ENCODE assay signal across 8 cellular contexts in genomic region chr10:119595134-119595714, GRCh38. TPM values are rescaled to one million over a fixed set of nuclear protein-coding genes. Genes with fewer than 3 reads are reported as not detected.
DNase-seq lines count a peak whose midpoint lies in the region; TF ChIP-seq lines count a peak whose summit lies in the region.

No MANE protein-coding gene starts in this region.

- peak overlapping the region; percentile 87 for H3K27ac ChIP-seq in muscle layer of colon (ENCODE audit: low read depth, low read length)

- H3K4me3 Mint-ChIP-seq in CD14-positive monocyte (peak overlapping the region; percentile 95 to 98), chondrocyte (ENCODE audit: unreplicated experiment) (peak overlapping the region; percentile 71)

- no peaks in the 10 kb centered on the region for H3K27me3 ChIP-seq in muscle layer of colon (ENCODE audit: control insufficient read depth in 1 of 2, insufficient read depth in 2 of 2, low read length in 2 of 2)

- H3K4me3 ChIP-seq in muscle layer of colon (ENCODE audit: low read depth in 1 of 2, low read length in 2 of 2), result peak overlapping the region; percentile 89 to 94

- TF ChIP-seq CTCF in CD14-positive monocyte (IDR thresholded peaks at IDR 0.05), result no peak
- TF ChIP-seq CTCF in chondrocyte (IDR thresholded peaks at IDR 0.05), result no peak

- H3K4me1 Mint-ChIP-seq in CD14-positive monocyte, result peaks cover 49% of the 10 kb centered on the region
- peaks cover 49% of the 10 kb centered on the region for H3K4me1 Mint-ChIP-seq in chondrocyte (ENCODE audit: low read depth)

- H3K27ac Mint-ChIP-seq in CD14-positive monocyte (peak overlapping the region; percentile 7 to 99 (median 97)), chondrocyte (ENCODE audit: unreplicated experiment) (peak overlapping the region; percentile 99)

- H3K9me3 ChIP-seq in muscle layer of colon (ENCODE audit: low read length), result no peaks in the 10 kb centered on the region

- peak overlapping the region; percentile 67 for H3K9ac ChIP-seq in muscle layer of colon (ENCODE audit: low read length)

- peaks cover under 1% of the 10 kb centered on the region for H3K36me3 ChIP-seq in muscle layer of colon (ENCODE audit: insufficient read depth, low read length)

- peaks cover 0 to 3% (median 0%) of the 10 kb centered on the region in 7 donors for H3K9me3 Mint-ChIP-seq in CD14-positive monocyte
- H3K9me3 Mint-ChIP-seq in chondrocyte (ENCODE audit: low read depth), result peaks cover 5% of the 10 kb centered on the region

- no peaks in the 10 kb centered on the region for H3K27me3 Mint-ChIP-seq in CD14-positive monocyte (ENCODE audit: low read depth in 3 of 3)
- H3K27me3 Mint-ChIP-seq in chondrocyte (ENCODE audit: low read depth), result no peaks in the 10 kb centered on the region

- peaks cover 6 to 19% of the 10 kb centered on the region in 2 donors for H3K36me3 Mint-ChIP-seq in CD14-positive monocyte
- H3K36me3 Mint-ChIP-seq in chondrocyte (ENCODE audit: low read depth), result peaks cover 2% of the 10 kb centered on the region

- peaks cover 45% of the 10 kb centered on the region for H3K4me1 ChIP-seq in muscle layer of colon (ENCODE audit: insufficient read depth, low read length)

- DNase-seq in CD14-positive monocyte (ENCODE audit: low spot score), result no peak
- DNase-seq in LHCN-M2 (ENCODE audit: low read depth), result peak; percentile 49
- DNase-seq in chondrocyte (ENCODE audit: low spot score), result no peak
- DNase-seq in activated gamma-delta T cell treated with Interleukin-2 at 50 U/mL for 16 hours, result no peak
- DNase-seq in cerebellar nuclear complex (lab: John Stamatoyannopoulos, UW), result no peak
- DNase-seq in DMS153 treated with DMSO at 0.1 percent for 48 hours (lab: John Stamatoyannopoulos, UW; ENCODE audit: unreplicated experiment), result no peak
- DNase-seq in SIG-M5 treated with dmso at 0.1 percent for 504 hours (lab: John Stamatoyannopoulos, UW; ENCODE audit: unreplicated experiment), result no peak

- intact Hi-C loops in CD14-positive monocyte (cut with micrococcal nuclease), result loop anchor here (1.0 to 10.0 kb wide), 6 partner anchors 57 to 513 kb away; partner anchors contain the start of genes MCMBP (in 2 of the 2), SEC23IP (in 2 of the 2), BAG3 (in 1 of the 2) and EIF3A (in 1 of the 2)

RNA-seq across cellular contexts. Expression of gene TIAL1, which starts 1.5 kb away (rescaled TPM):
- 1 to 10 TPM; 6.7 to 7.2 TPM for polyA plus RNA-seq in CD14-positive monocyte
- total RNA-seq in LHCN-M2 (2014; rRNA removed) (43.9 and 47.7 TPM in 2 replicates), chondrocyte (128 to 132 TPM (median 128 TPM) in 3 replicates)
- polyA plus RNA-seq in LHCN-M2 (2012), result 52.5 TPM

RNA-seq across cellular contexts. Expression of gene RGS10, which starts 52.7 kb away (rescaled TPM):
- 10 to 100 TPM; 75.8 to 87.2 TPM for polyA plus RNA-seq in CD14-positive monocyte
- total RNA-seq in LHCN-M2 (2014; rRNA removed) (19.9 and 26.0 TPM in 2 replicates), chondrocyte (17.8 to 19.7 TPM (median 19.0 TPM) in 3 replicates)
- polyA plus RNA-seq in LHCN-M2 (2012), result 27.7 TPM

RNA-seq across cellular contexts. Expression of gene BAG3, which starts 56.0 kb away (rescaled TPM):
- polyA plus RNA-seq in CD14-positive monocyte, result 1 to 10 TPM; 1.0 to 2.8 TPM
- total RNA-seq in LHCN-M2 (2014; rRNA removed) (26.5 and 27.3 TPM in 2 replicates), chondrocyte (54.0 to 63.6 TPM (median 62.0 TPM) in 3 replicates)
- polyA plus RNA-seq in LHCN-M2 (2012), result 55.1 TPM
